In the genomic region with DNA sequence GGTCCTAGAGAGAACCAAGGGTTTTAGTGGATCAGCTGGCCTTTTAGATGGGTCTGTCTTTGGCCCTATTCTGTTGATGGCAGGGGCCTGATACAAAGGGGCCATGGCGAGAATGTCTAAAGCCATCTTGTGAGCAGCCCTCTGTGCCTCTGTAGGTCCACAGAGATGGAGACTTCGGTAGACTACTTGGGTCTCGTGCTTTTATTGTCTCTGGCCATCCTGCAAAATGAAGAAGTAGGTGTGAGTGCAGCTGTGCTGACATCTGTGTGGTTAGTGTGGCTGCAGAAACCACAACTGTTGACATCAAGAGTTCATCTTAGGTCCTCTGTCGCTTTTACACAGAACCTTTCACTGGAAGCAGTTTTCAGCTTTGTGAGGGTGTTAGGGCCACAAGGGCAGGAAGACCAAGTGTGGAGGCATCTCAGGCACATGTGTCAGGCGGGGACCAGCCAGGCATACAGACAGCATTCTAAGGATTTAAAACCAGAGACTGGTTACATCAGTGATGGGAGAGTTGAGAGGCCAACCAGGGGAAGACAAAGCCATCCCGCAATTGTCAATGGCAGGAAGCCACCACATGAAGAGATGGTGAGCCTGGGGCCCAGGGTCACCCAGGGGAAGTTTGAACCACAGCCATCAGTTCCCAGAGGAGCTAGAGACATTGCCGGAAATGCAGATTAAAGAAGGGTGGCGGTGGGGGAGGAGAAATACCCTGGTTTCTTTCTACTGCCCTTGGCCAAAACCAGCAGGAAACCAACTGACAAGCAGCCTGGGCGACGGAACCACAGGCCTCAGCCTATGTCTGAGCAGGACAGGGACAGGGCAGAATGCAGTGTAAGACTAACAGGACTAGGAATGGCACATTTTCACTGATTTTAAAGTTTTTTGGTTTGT, we compare ENCODE assay signal across 8 cellular contexts. TPM values are rescaled to one million over a fixed set of nuclear protein-coding genes. Genes with fewer than 3 reads are reported as not detected.
A peak's percentile ranks its signal among the peaks of the same experiment; 100 is the strongest.
DNase-seq lines count a peak whose midpoint lies in the region; ATAC-seq and TF ChIP-seq lines count a peak whose summit lies in the region.

No MANE protein-coding gene starts in this region.

- H3K27me3 Mint-ChIP-seq in Calu3 (ENCODE audit: unreplicated experiment), result no peaks in the 10 kb centered on the region

- intact Hi-C loops in Calu3 (cut with micrococcal nuclease; ENCODE audit: unreplicated experiment), result no loop called here

- no peaks in the 10 kb centered on the region for H4K20me1 ChIP-seq in fibroblast of lung (ENCODE audit: control insufficient read depth, extremely low read depth, insufficient read depth, low read length)

- CTCF ChIA-PET in Calu3 (lab: Charles Lee), result interaction anchor here (0.6 kb wide), 1 partner anchor 11 kb away, joined by 4 read pairs; no protein-coding TSS in a partner anchor

- no peaks in the 10 kb centered on the region for H3K9me3 Mint-ChIP-seq in Calu3 (ENCODE audit: low read depth, unreplicated experiment)

- no peak overlapping the region for H2AFZ ChIP-seq in fibroblast of lung (ENCODE audit: low read length)

- H3K4me3 Mint-ChIP-seq in Calu3 (ENCODE audit: low read depth, unreplicated experiment), result no peak overlapping the region

- H3K36me3 Mint-ChIP-seq in Calu3 (ENCODE audit: insufficient read depth, unreplicated experiment), result no peaks in the 10 kb centered on the region

- no peaks in the 10 kb centered on the region for H3K27me3 ChIP-seq in fibroblast of lung (ENCODE audit: control insufficient read depth, insufficient read depth, low read length)

- no peaks in the 10 kb centered on the region for H3K9me3 ChIP-seq in fibroblast of lung (ENCODE audit: control insufficient read depth, insufficient read depth, low read depth, low read length)

- H3K4me1 Mint-ChIP-seq in Calu3 (ENCODE audit: low read depth, unreplicated experiment), result peaks cover 23% of the 10 kb centered on the region

- no TSS peak for BruUV-seq in Calu3 (replicated peaks; lab: Mats Ljungman, UMichigan)

- H3K9ac ChIP-seq in fibroblast of lung (ENCODE audit: insufficient read depth, low read length), result no peak overlapping the region

- H3K27ac ChIP-seq in fibroblast of lung (ENCODE audit: insufficient read depth, low read length), result no peak overlapping the region

- TF ChIP-seq CTCF in Calu3 (IDR thresholded peaks at IDR 0.05; ENCODE audit: unreplicated experiment) (no peak), fibroblast of lung (conservative IDR thresholded peaks at IDR 0.05 in 1 of 2, IDR thresholded peaks at IDR 0.05 in 1 of 2; ENCODE audit: low read depth in 1 of 2, low read length in 2 of 2) (no peak)

- H3K4me2 ChIP-seq in fibroblast of lung (ENCODE audit: extremely low read depth, insufficient read depth, low read length), result no peak overlapping the region

- no peaks in the 10 kb centered on the region for H3K36me3 ChIP-seq in fibroblast of lung (ENCODE audit: control insufficient read depth, insufficient read depth, low read length)

- ATAC-seq in GM21360 (IDR thresholded peaks at IDR 0.05; ENCODE audit: unreplicated experiment) (peak; percentile 67), HG03521 (IDR thresholded peaks at IDR 0.05; ENCODE audit: unreplicated experiment) (peak; percentile 71)

- H3K79me2 ChIP-seq in fibroblast of lung (ENCODE audit: control insufficient read depth, insufficient read depth, low read length), result no peaks in the 10 kb centered on the region

- peaks cover 12% of the 10 kb centered on the region for H3K4me1 ChIP-seq in fibroblast of lung (ENCODE audit: control insufficient read depth, extremely low read depth, insufficient read depth, low read length)

- H3K27ac Mint-ChIP-seq in Calu3 (ENCODE audit: unreplicated experiment), result peak overlapping the region; percentile 10

- DNase-seq in Calu3, result no peak
- DNase-seq in activated CD4-positive, alpha-beta T cell treated with anti-CD3 and anti-CD28 coated beads for 4 hours, result peak; percentile 21 to 30
- DNase-seq in fibroblast of lung (ENCODE audit: low read depth in 2 of 2), result peak; percentile 47 to 83
- peak; percentile 24 for DNase-seq in stimulated activated CD8-positive, alpha-beta memory T cell treated with anti-CD3 and anti-CD28 coated beads, Interleukin-12 subunit alpha, Interleukin-12 subunit beta, amount 100 ng/mL, for 4 hours (ENCODE audit: low read depth)
- DNase-seq in NCI-H748 treated with DMSO at 0.1 percent for 48 hours (lab: John Stamatoyannopoulos, UW), result no peak
- no peak for DNase-seq in OCI-M2 (lab: John Stamatoyannopoulos, UW; ENCODE audit: unreplicated experiment)

- H3K4me3 ChIP-seq in fibroblast of lung (replicated peaks in 1 of 4; ENCODE audit: control extremely low read depth in 1 of 4, insufficient read depth in 1 of 4, low read depth in 3 of 4, low read length in 4 of 4), result no peak overlapping the region

RNA-seq across cellular contexts. Expression of a gene that starts 13.0 kb away (rescaled TPM):
- total RNA-seq in Calu3 (2022) (83.0 and 91.1 TPM in 2 replicates), fibroblast of lung (10.8 and 17.2 TPM in 2 replicates)
- 12.1 and 17.8 TPM in 2 replicates for polyA plus RNA-seq in fibroblast of lung
- 11.9 and 19.3 TPM in 2 replicates for polyA plus RNA-seq in fibroblast of lung (2012)
- 37.5 and 45.4 TPM in 2 replicates for polyA minus RNA-seq in fibroblast of lung (ENCODE audit: low replicate concordance)

RNA-seq across cellular contexts. Expression of a gene that starts 22.8 kb away (rescaled TPM):
- total RNA-seq in Calu3 (2022), result 27.4 and 28.4 TPM in 2 replicates
- total RNA-seq in fibroblast of lung, result 11.6 and 11.8 TPM in 2 replicates
- polyA plus RNA-seq in fibroblast of lung, result 7.4 and 8.7 TPM in 2 replicates
- polyA plus RNA-seq in fibroblast of lung (2012), result 11.8 and 13.6 TPM in 2 replicates
- polyA minus RNA-seq in fibroblast of lung (ENCODE audit: low replicate concordance), result 4.9 and 6.9 TPM in 2 replicates

RNA-seq across cellular contexts. Expression of a gene that starts 23.0 kb away (rescaled TPM):
- total RNA-seq in Calu3 (2022), result 104 and 112 TPM in 2 replicates
- 23.6 and 25.9 TPM in 2 replicates for total RNA-seq in fibroblast of lung
- polyA plus RNA-seq in fibroblast of lung, result 20.5 and 33.7 TPM in 2 replicates
- polyA plus RNA-seq in fibroblast of lung (2012), result 23.1 and 39.7 TPM in 2 replicates
- polyA minus RNA-seq in fibroblast of lung (ENCODE audit: low replicate concordance), result 31.5 and 48.5 TPM in 2 replicates

RNA-seq across cellular contexts. Expression of a gene that starts 58.8 kb away (rescaled TPM):
- total RNA-seq in Calu3 (2022) (2.3 and 3.2 TPM in 2 replicates), fibroblast of lung (not detected in 2 replicates)
- polyA plus RNA-seq in fibroblast of lung, result not detected in 2 replicates
- polyA plus RNA-seq in fibroblast of lung (2012), result not detected in 2 replicates
- polyA minus RNA-seq in fibroblast of lung (ENCODE audit: low replicate concordance), result not detected in 2 replicates

Comparison
In these comparisons a context has a peak if more than half of its experiments do, and no peak if none do; other contexts are left out.
1. DNase-seq: peak in activated CD4-positive, alpha-beta T cell treated with anti-CD3 and anti-CD28 coated beads for 4 hours (2 of 2), fibroblast of lung (2 of 2) and stimulated activated CD8-positive, alpha-beta memory T cell treated with anti-CD3 and anti-CD28 coated beads, Interleukin-12 subunit alpha, Interleukin-12 subunit beta, amount 100 ng/mL, for 4 hours (single experiment); none in Calu3 (single experiment), NCI-H748 treated with DMSO at 0.1 percent for 48 hours (single experiment) and OCI-M2 (single experiment).